ENCODE assay signal across 16 cellular contexts in the genomic region with DNA sequence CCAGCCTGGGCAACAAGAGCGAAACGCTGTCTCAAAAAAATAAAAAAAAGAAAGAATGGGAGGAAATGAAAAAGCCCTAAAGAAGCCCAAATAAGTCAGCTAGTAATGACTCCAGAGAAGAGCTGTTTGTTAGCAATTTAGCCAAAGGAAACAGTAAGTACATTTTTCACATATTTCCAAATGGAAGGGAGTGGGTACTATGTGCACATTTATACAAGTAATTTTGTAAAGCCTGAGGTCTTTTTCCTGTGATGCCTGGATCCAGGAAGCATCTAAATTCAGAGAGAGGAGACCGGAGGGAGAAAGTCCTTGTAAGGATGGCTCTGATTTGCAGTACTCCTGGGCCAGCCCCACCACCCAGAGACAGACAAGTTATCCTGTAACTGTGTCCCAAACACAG. TPM values are rescaled to one million over a fixed set of nuclear protein-coding genes. Genes with fewer than 3 reads are reported as not detected.
A peak's percentile ranks its signal among the peaks of the same experiment; 100 is the strongest.
DNase-seq lines count a peak whose midpoint lies in the region; ATAC-seq and TF ChIP-seq lines count a peak whose summit lies in the region.
"Had no signal": no experiment of that assay in that cellular context is flagged by ENCODE, and none has a peak within 500 bp of the region (broad histone marks: within the 10 kb centered on the region; RNA-seq: fewer than 3 reads in every experiment).

No MANE protein-coding gene starts in this region.

- TF ChIP-seq RAD21 in IMR-90 (IDR thresholded peaks at IDR 0.05; ENCODE audit: low read length): no peak

- no peak overlapping the region for H2BK20ac ChIP-seq in IMR-90 (ENCODE audit: low read depth, low read length)

- H3K4me3 Mint-ChIP-seq in endothelial cell (ENCODE audit: unreplicated experiment) (no peak overlapping the region), nephron (no peak overlapping the region), type B pancreatic cell (no peak overlapping the region)

- H4K91ac ChIP-seq in IMR-90 (ENCODE audit: insufficient read depth, low read depth, low read length): no peak overlapping the region

- H3K27ac ChIP-seq in IMR-90 (ENCODE audit: insufficient read depth, low read length) (no peak overlapping the region), stomach (no peak overlapping the region)
- H3K27ac ChIP-seq: C4-2B had no signal

- H3K27me3 ChIP-seq in IMR-90 (ENCODE audit: control insufficient read depth, insufficient read depth, low read length) (peaks cover 10% of the 10 kb centered on the region), stomach (no peaks in the 10 kb centered on the region)

- no CpG with 5 or more reads among the region's 3 CpGs for WGBS in IMR-90 (ENCODE audit: extremely low coverage in 2 of 2, insufficient read length in 1 of 2), 2 experiments
- 78 to 89% (median 84%) methylated on average over 3 of the region's 3 CpGs for WGBS in stomach, 5 donors

- H2AK9ac ChIP-seq in IMR-90 (replicated peaks; ENCODE audit: low read depth, low read length, poor library complexity): no peak overlapping the region

- H3K4me1 ChIP-seq in IMR-90 (ENCODE audit: control insufficient read depth, insufficient read depth, low read length): no peaks in the 10 kb centered on the region
- peaks cover 9 to 17% (median 10%) of the 10 kb centered on the region in 4 donors for H3K4me1 ChIP-seq in stomach

- BruUV-seq in IMR-90 (replicated peaks; lab: Mats Ljungman, UMichigan): no TSS peak

- no peak for TF ChIP-seq CTCF in IMR-90 (conservative IDR thresholded peaks at IDR 0.05; ENCODE audit: low read depth, low read length)
- TF ChIP-seq CTCF in endothelial cell (IDR thresholded peaks at IDR 0.05; ENCODE audit: unreplicated experiment): no peak
- no peak for TF ChIP-seq CTCF in nephron (IDR thresholded peaks at IDR 0.05; ENCODE audit: unreplicated experiment in 3 of 3)
- TF ChIP-seq CTCF in type B pancreatic cell (conservative IDR thresholded peaks at IDR 0.05): no peak
- no peak for TF ChIP-seq CTCF in stomach (IDR thresholded peaks at IDR 0.05)

- TF ChIP-seq EP300 in stomach (IDR thresholded peaks at IDR 0.05): no peak

- H3K9me3 Mint-ChIP-seq in endothelial cell (ENCODE audit: unreplicated experiment) (no peaks in the 10 kb centered on the region), nephron (no peaks in the 10 kb centered on the region), type B pancreatic cell (peaks cover 4% of the 10 kb centered on the region)

- no peak overlapping the region for H3K18ac ChIP-seq in IMR-90 (ENCODE audit: low read depth, low read length)

- H3K4me3 ChIP-seq in IMR-90 (ENCODE audit: insufficient read depth, low read depth, low read length) (no peak overlapping the region), stomach (no peak overlapping the region)

- H3K56ac ChIP-seq in IMR-90 (ENCODE audit: extremely low read depth, insufficient read depth, low read length): no peak overlapping the region

- dilution Hi-C loops in IMR-90 (cut with HindIII; ENCODE audit: low sequenced_read_pairs, unreplicated experiment): no loop called here

- no peaks in the 10 kb centered on the region for H4K20me1 ChIP-seq in IMR-90 (ENCODE audit: insufficient read depth, low read length)

- H3K4me1 Mint-ChIP-seq in endothelial cell (ENCODE audit: unreplicated experiment) (peaks cover 5% of the 10 kb centered on the region), nephron (peaks cover 9% of the 10 kb centered on the region), type B pancreatic cell (ENCODE audit: unreplicated experiment) (peaks cover 11% of the 10 kb centered on the region)

- DNase-seq in IMR-90 (no peak), endothelial cell (ENCODE audit: low spot score) (no peak), type B pancreatic cell (ENCODE audit: extremely low spot score, unreplicated experiment) (no peak), stomach (no peak), NCI-H82 (lab: John Stamatoyannopoulos, UW) (no peak)
- no peak for DNase-seq in stimulated activated CD4-positive, alpha-beta T cell treated with anti-CD3 and anti-CD28 coated beads, Interleukin-15, amount 100 ng/mL, for 24 hours
- DNase-seq: KG1, NCI-H1436 treated with DMSO at 0.1 percent for 48 hours, NCI-H2029 treated with DMSO at 0.1 percent for 48 hours, NCI-H774 had no signal

- no peak overlapping the region for H3K9ac ChIP-seq in IMR-90 (ENCODE audit: low read depth, low read length)

- ATAC-seq in IMR-90 (ENCODE audit: low read depth): no peak; the same call in 1 of the 2 replicates
- ATAC-seq: Panc1 had no signal

- H2AFZ ChIP-seq in IMR-90 (replicated peaks; ENCODE audit: low read length, poor library complexity): peak overlapping the region; percentile 10

- no peak overlapping the region for H3K4ac ChIP-seq in IMR-90 (ENCODE audit: low read depth, low read length)

- CTCF ChIA-PET in IMR-90 (lab: Yijun Ruan, JAX): no interaction called here

- H2BK5ac ChIP-seq in IMR-90 (ENCODE audit: low read depth, low read length, poor library complexity, severe bottlenecking): no peak overlapping the region

- no peak for TF ChIP-seq POLR2A in IMR-90 (IDR thresholded peaks at IDR 0.05; ENCODE audit: low read depth, low read length)
- TF ChIP-seq POLR2A in stomach (IDR thresholded peaks at IDR 0.05): no peak

- POLR2A ChIA-PET in IMR-90 (lab: Charles Lee; ENCODE audit: unreplicated experiment): no interaction called here

- H3K36me3 ChIP-seq in IMR-90 (ENCODE audit: control insufficient read depth, insufficient read depth, low read length) (no peaks in the 10 kb centered on the region), stomach (peaks cover 0 to 6% (median 5%) of the 10 kb centered on the region in 4 donors)

- no peaks in the 10 kb centered on the region for H3K9me1 ChIP-seq in IMR-90 (ENCODE audit: insufficient read depth, low read length)

- peaks cover 5% of the 10 kb centered on the region for H3K27me3 Mint-ChIP-seq in endothelial cell (ENCODE audit: unreplicated experiment)
- peaks cover 14% of the 10 kb centered on the region for H3K27me3 Mint-ChIP-seq in nephron (ENCODE audit: low read depth)
- H3K27me3 Mint-ChIP-seq in type B pancreatic cell: no peaks in the 10 kb centered on the region

- H3K36me3 Mint-ChIP-seq in endothelial cell (ENCODE audit: low read depth, unreplicated experiment) (no peaks in the 10 kb centered on the region), nephron (ENCODE audit: low read depth) (no peaks in the 10 kb centered on the region), type B pancreatic cell (no peaks in the 10 kb centered on the region)

- no peak overlapping the region for H3K23ac ChIP-seq in IMR-90 (ENCODE audit: low read depth, low read length)

- H3K27ac Mint-ChIP-seq in endothelial cell (ENCODE audit: unreplicated experiment) (peak overlapping the region; percentile 68), nephron (peak overlapping the region; percentile 26 to 67 (median 62)), type B pancreatic cell (peak overlapping the region; percentile 80)

- H3K79me1 ChIP-seq in IMR-90 (ENCODE audit: low read depth in 1 of 2, low read length in 2 of 2): no peaks in the 10 kb centered on the region

- no peak overlapping the region for H4K5ac ChIP-seq in IMR-90 (ENCODE audit: low read depth, low read length)

- H2BK120ac ChIP-seq in IMR-90 (ENCODE audit: low read depth, low read length): no peak overlapping the region

- H3K9me3 ChIP-seq in IMR-90 (ENCODE audit: control insufficient read depth, insufficient read depth, low read length): no peaks in the 10 kb centered on the region
- H3K9me3 ChIP-seq in stomach: no peaks in the 10 kb centered on the region

- H3K14ac ChIP-seq in IMR-90 (replicated peaks; ENCODE audit: low read depth, low read length): no peak overlapping the region

- in situ Hi-C loops in IMR-90 (cut with MboI; ENCODE audit: low sequenced_read_pairs): no loop called here

- intact Hi-C loops in IMR-90 (cut with micrococcal nuclease) (no loop called here), stomach (cut with DNase I; ENCODE audit: low total_unique reads) (no loop called here)

- H2BK15ac ChIP-seq in IMR-90 (ENCODE audit: low read depth, low read length): no peak overlapping the region

- no peak overlapping the region for H3K4me2 ChIP-seq in IMR-90 (ENCODE audit: low read depth, low read length)

- no peak overlapping the region for H4K8ac ChIP-seq in IMR-90 (ENCODE audit: low read depth in 2 of 2, low read length in 2 of 2)

- no peak overlapping the region for H2AK5ac ChIP-seq in IMR-90 (ENCODE audit: low read depth, low read length)

TF ChIP-seq in IMR-90, 13 proteins besides CTCF, POLR2A, EP300 and RAD21 (continues in another document):
- TF ChIP-seq MAFK (IDR thresholded peaks at IDR 0.05; ENCODE audit: low read depth, low read length) (no peak), BHLHE40 (IDR thresholded peaks at IDR 0.05; ENCODE audit: low read depth, low read length) (no peak), FOS (IDR thresholded peaks at IDR 0.05; ENCODE audit: low read depth, low read length) (no peak), RCOR1 (IDR thresholded peaks at IDR 0.05; ENCODE audit: insufficient replicate concordance, low read length) (no peak)
- TF ChIP-seq, protein P1, sequence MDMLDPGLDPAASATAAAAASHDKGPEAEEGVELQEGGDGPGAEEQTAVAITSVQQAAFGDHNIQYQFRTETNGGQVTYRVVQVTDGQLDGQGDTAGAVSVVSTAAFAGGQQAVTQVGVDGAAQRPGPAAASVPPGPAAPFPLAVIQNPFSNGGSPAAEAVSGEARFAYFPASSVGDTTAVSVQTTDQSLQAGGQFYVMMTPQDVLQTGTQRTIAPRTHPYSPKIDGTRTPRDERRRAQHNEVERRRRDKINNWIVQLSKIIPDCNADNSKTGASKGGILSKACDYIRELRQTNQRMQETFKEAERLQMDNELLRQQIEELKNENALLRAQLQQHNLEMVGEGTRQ (IDR thresholded peaks at IDR 0.05; ENCODE audit: low read depth, low read length): no peak

RNA-seq across cellular contexts. Expression of a gene that starts 14.7 kb away (rescaled TPM):
- total RNA-seq in IMR-90 (2012; rRNA removed) (not detected in 2 replicates), endothelial cell (ENCODE audit: unreplicated experiment) (not detected), type B pancreatic cell (ENCODE audit: low replicate concordance) (25.9 and 35.9 TPM in 2 replicates), stomach (10 to 100 TPM; 10.7 to 89.1 (median 35.1) TPM)
- polyA plus RNA-seq in IMR-90 (2012; rRNA removed) (not detected in 2 replicates), stomach (100 to 1,000 TPM in 1 of 3 donors, 10 to 100 TPM in 2; 48.1 to 122 (median 61.4) TPM)
- polyA plus RNA-seq in IMR-90 (2012; cell fraction: cytosol; rRNA removed): 0.10 TPM in 1 of 2 replicates, not detected in the other
- polyA plus RNA-seq in IMR-90 (2012; cell fraction: nucleus; rRNA removed; ENCODE audit: low replicate concordance): not detected in 2 replicates

RNA-seq across cellular contexts. Expression of a gene that starts 31.0 kb away (rescaled TPM):
- total RNA-seq in IMR-90 (2012; rRNA removed): not detected in 2 replicates
- not detected in 2 replicates for polyA plus RNA-seq in IMR-90 (2012; rRNA removed)
- polyA plus RNA-seq in IMR-90 (2012; cell fraction: cytosol; rRNA removed): not detected in 2 replicates
- polyA plus RNA-seq in IMR-90 (2012; cell fraction: nucleus; rRNA removed; ENCODE audit: low replicate concordance): not detected in 2 replicates
- 0.28 TPM for total RNA-seq in endothelial cell (ENCODE audit: unreplicated experiment)
- not detected in 2 replicates for total RNA-seq in type B pancreatic cell (ENCODE audit: low replicate concordance)
- 10 to 100 TPM in 4 of 5 donors, not detected in 1; 15.6 to 86.4 (median 34.7) TPM for total RNA-seq in stomach
- 10 to 100 TPM; 17.8 to 45.8 (median 22.0) TPM for polyA plus RNA-seq in stomach
- total RNA-seq: H1, M059J, NCI-H460 had no signal
- polyA plus RNA-seq: H1 had no signal

Comparison
In these comparisons a context has a peak if more than half of its experiments do, and no peak if none do; other contexts are left out.
1. RNA of a gene that starts 14.7 kb away (total RNA-seq): 10.7 to 89.1 TPM in stomach and 25.9 to 35.9 TPM in type B pancreatic cell; not detected in endothelial cell (single experiment) and not detected in IMR-90; every median in the first group is over 10 times any median in the second.
2. Peak in every context shown above with its lines, with median percentiles within 50 percentile points of each other: H3K27ac Mint-ChIP-seq.